Comparison of ENCODE assay signal across 8 cellular contexts in the genomic region with DNA sequence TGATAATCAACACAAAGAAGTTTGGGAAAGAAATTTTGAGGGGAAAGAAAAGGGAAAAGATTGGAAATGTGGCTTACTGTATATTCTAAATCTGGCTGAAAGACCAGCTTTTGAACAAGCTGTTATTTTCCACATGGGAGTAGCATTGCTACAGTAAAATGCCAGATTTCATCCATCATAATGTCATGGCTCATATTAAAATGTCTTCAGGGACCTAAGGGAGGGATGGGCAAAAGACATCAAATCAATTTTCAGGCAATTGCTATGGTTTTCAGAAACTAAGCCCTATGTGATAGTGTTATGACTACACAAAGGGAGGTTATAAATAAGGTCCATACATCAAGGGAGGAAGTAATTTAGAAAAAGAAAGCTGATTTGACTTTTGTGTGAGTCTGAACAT.
"Had no signal": no experiment of that assay in that cellular context is flagged by ENCODE, and none has a peak within 500 bp of the region (broad histone marks: within the 10 kb centered on the region; RNA-seq: fewer than 3 reads in every experiment).

No MANE protein-coding gene starts in this region.

- H3K4me3 ChIP-seq: GM23248, HAP-1, K562 had no signal

- H2AFZ ChIP-seq: GM23248 had no signal

- H3K9me3 ChIP-seq: HAP-1 had no signal

- ATAC-seq: HCT116, K562 had no signal

- H3K27ac Mint-ChIP-seq: HFFc6 had no signal

- H3K4me3 Mint-ChIP-seq: HFFc6 had no signal

- DNase-seq: GM23248, GOT3, H7, HFFc6, IMR-90 had no signal

- H3K4me1 ChIP-seq: HAP-1 had no signal

- H3K27ac ChIP-seq: GM23248 had no signal

- H3K36me3 ChIP-seq: HAP-1 had no signal

- H3K9ac ChIP-seq: GM23248 had no signal
